Comparison of ENCODE assay signal across 20 cellular contexts in the genomic region with DNA sequence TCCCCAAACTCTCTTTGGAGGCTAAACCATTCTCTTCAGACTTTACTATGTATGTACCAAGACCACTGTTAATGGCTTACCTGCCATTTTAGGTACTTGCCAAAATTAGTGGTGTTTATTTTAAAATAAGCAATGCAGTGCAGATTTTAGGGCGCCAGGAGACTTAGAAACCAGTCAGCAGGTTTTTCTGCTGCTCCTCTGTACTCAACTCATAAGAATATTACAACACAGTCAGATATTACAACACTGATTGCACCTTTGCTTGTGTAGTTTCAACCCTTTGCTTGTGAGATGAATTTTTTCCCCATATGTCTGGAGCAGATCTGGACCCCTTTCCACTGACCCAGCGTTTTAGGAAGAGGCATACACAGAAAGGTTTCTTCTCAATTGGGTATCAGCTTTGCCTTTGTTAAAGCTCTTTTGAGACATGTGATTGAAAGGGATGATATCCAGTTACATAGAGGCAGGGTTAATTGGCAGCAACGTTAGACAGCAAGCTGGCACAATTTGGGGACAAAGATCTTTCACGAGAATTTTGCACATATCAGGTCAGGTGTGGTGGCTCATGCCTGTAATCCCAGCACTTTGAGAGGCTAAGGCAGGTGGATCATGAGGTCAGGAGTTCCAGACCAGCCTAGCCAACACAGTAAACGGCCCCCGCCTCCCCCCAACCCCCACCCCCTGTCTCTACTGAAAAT. TPM values are rescaled to one million over a fixed set of nuclear protein-coding genes. Genes with fewer than 3 reads are reported as not detected.
DNase-seq lines count a peak whose midpoint lies in the region; ATAC-seq, FAIRE-seq and TF ChIP-seq lines count a peak whose summit lies in the region.
"Had no signal": no experiment of that assay in that cellular context is flagged by ENCODE, and none has a peak within 500 bp of the region (broad histone marks: within the 10 kb centered on the region; RNA-seq: fewer than 3 reads in every experiment).

No MANE protein-coding gene starts in this region.

- H3K9me3 Mint-ChIP-seq in MCF 10A (ENCODE audit: unreplicated experiment), result no peaks in the 10 kb centered on the region
- H3K9me3 Mint-ChIP-seq: HFFc6 had no signal

- H3K27ac ChIP-seq in mammary epithelial cell (ENCODE audit: insufficient read depth, low read depth, low read length), result no peak overlapping the region
- H3K27ac ChIP-seq in HepG2 (ENCODE audit: extremely low read length, insufficient read depth, low read length), result no peak overlapping the region
- H3K27ac ChIP-seq: RWPE1 had no signal

- peak; percentile 15 for DNase-seq in NCI-H2107 treated with DMSO at 0.1 percent for 48 hours (lab: John Stamatoyannopoulos, UW; ENCODE audit: unreplicated experiment)
- DNase-seq in NCI-H2107 (lab: John Stamatoyannopoulos, UW), result no peak
- DNase-seq in MCF 10A (ENCODE audit: unreplicated experiment), result no peak
- DNase-seq in mammary epithelial cell, result no peak
- DNase-seq in HepG2 (ENCODE audit: low spot score), result no peak
- no peak for DNase-seq in T1000 (lab: John Stamatoyannopoulos, UW)
- DNase-seq: COR-L47, H7, HFFc6, MV-4-11, NCI-H187 treated with DMSO at 0.1 percent for 48 hours, NCI-H510A, NCI-H748 treated with DMSO at 0.1 percent for 48 hours, PC-3 had no signal

- intact Hi-C loops in MCF 10A (cut with micrococcal nuclease) (no loop called here), mammary epithelial cell (cut with micrococcal nuclease) (no loop called here), HepG2 (cut with micrococcal nuclease; ENCODE audit: unreplicated experiment) (no loop called here)

- peaks cover 67% of the 10 kb centered on the region for H3K36me3 Mint-ChIP-seq in MCF 10A (ENCODE audit: insufficient read depth, unreplicated experiment)

- H3K36me3 ChIP-seq in mammary epithelial cell (ENCODE audit: insufficient read depth, low read length), result peaks cover 16% of the 10 kb centered on the region
- peaks cover 13 to 47% of the 10 kb centered on the region in 2 experiments for H3K36me3 ChIP-seq in HepG2 (replicated peaks in 1 of 2; ENCODE audit: control insufficient read depth in 1 of 2, insufficient read depth in 2 of 2, low read length in 2 of 2)

- H3K9ac ChIP-seq in mammary epithelial cell (ENCODE audit: insufficient read depth, low read length) (no peak overlapping the region), HepG2 (ENCODE audit: insufficient read depth, low read depth, low read length) (no peak overlapping the region)

- H3K27me3 Mint-ChIP-seq in MCF 10A (ENCODE audit: insufficient read depth, unreplicated experiment), result no peaks in the 10 kb centered on the region
- H3K27me3 Mint-ChIP-seq: B cell had no signal

- no peak overlapping the region for H3K4me3 ChIP-seq in mammary epithelial cell (replicated peaks in 1 of 3; ENCODE audit: insufficient read depth in 1 of 3, low read depth in 2 of 3, low read length in 3 of 3)
- no peak overlapping the region for H3K4me3 ChIP-seq in HepG2 (replicated peaks in 1 of 3; ENCODE audit: insufficient read depth in 1 of 3, low read depth in 2 of 3, low read length in 3 of 3)
- H3K4me3 ChIP-seq: K562 had no signal

- dilution Hi-C loops in mammary epithelial cell (cut with HindIII; ENCODE audit: low sequenced_read_pairs), result no loop called here

- in situ Hi-C loops in mammary epithelial cell (cut with MboI; ENCODE audit: low sequenced_read_pairs in 2 of 2), result no loop called here
- in situ Hi-C loops in HepG2 (cut with HindIII; ENCODE audit: extremely low pct_ligation_motif_present, low pct_unique_long_range_greater_than_20kb), result no loop called here

- H3K4me3 Mint-ChIP-seq in MCF 10A (ENCODE audit: unreplicated experiment), result no peak overlapping the region
- H3K4me3 Mint-ChIP-seq: B cell, HFFc6 had no signal

- BruUV-seq in MCF 10A (replicated peaks; lab: Mats Ljungman, UMichigan), result no TSS peak
- no TSS peak for BruUV-seq in mammary epithelial cell (replicated peaks; lab: Mats Ljungman, UMichigan)
- BruUV-seq in HepG2 (replicated peaks; lab: Mats Ljungman, UMichigan), result no TSS peak

- no peak for TF ChIP-seq POLR2A in HepG2 (IDR thresholded peaks at IDR 0.05; ENCODE audit: insufficient read depth in 1 of 2, low read depth in 2 of 2, low read length in 2 of 2)

- no peak overlapping the region for H2AFZ ChIP-seq in mammary epithelial cell (ENCODE audit: low read depth, low read length)
- H2AFZ ChIP-seq in HepG2 (ENCODE audit: low read length), result no peak overlapping the region

- TF ChIP-seq EP300 in HepG2 (IDR thresholded peaks at IDR 0.05; ENCODE audit: low read depth in 2 of 2, low read length in 2 of 2), result no peak
- TF ChIP-seq EP300 in HepG2 (CRISPR knock-in tag; IDR thresholded peaks at IDR 0.05; ENCODE audit: borderline replicate concordance), result no peak

- H3K27ac Mint-ChIP-seq in MCF 10A (ENCODE audit: low read depth, unreplicated experiment), result peak overlapping the region; percentile 67
- H3K27ac Mint-ChIP-seq: B cell, HFFc6 had no signal

- H3K4me2 ChIP-seq in mammary epithelial cell (ENCODE audit: insufficient read depth, low read depth, low read length), result no peak overlapping the region
- no peak overlapping the region for H3K4me2 ChIP-seq in HepG2 (ENCODE audit: low read depth, low read length)

- no peaks in the 10 kb centered on the region for H3K9me3 ChIP-seq in mammary epithelial cell (replicated peaks; ENCODE audit: insufficient read depth, low read length)
- no peaks in the 10 kb centered on the region for H3K9me3 ChIP-seq in HepG2 (ENCODE audit: low read length)

- peaks cover 5% of the 10 kb centered on the region for H3K4me1 ChIP-seq in mammary epithelial cell (ENCODE audit: insufficient read depth, low read length)
- H3K4me1 ChIP-seq in HepG2 (ENCODE audit: insufficient read depth, low read length), result peaks cover 5% of the 10 kb centered on the region

- no peak for TF ChIP-seq RAD21 in HepG2 (CRISPR knock-in tag; IDR thresholded peaks at IDR 0.05)

- CTCF ChIA-PET in MCF 10A (lab: Yijun Ruan, JAX), result interaction anchor here (0.6 kb wide), 1 partner anchor 156 kb away, joined by 5 read pairs; no protein-coding TSS in a partner anchor
- CTCF ChIA-PET in mammary epithelial cell (lab: Charles Lee; ENCODE audit: low non-redundant PET), result no interaction called here
- CTCF ChIA-PET in HepG2 (lab: Yijun Ruan, JAX; ENCODE audit: low intra/inter-chr PET ratio, low total read pairs), result no interaction called here

- FAIRE-seq in HepG2 (lab: Jason Lieb, UNC), result no peak
- FAIRE-seq: G401.6, K562 had no signal

- WGBS in mammary epithelial cell (ENCODE audit: low coverage, missing lambda C conversion rate), result 58% methylated on average over 4 of the region's 6 CpGs
- 95% methylated on average over 6 of the region's 6 CpGs for WGBS in HepG2 (ENCODE audit: low lambda C conversion rate)

- H3K4me1 Mint-ChIP-seq in MCF 10A (ENCODE audit: insufficient read depth, unreplicated experiment), result peaks cover 10% of the 10 kb centered on the region

- no peaks in the 10 kb centered on the region for H3K27me3 ChIP-seq in mammary epithelial cell (ENCODE audit: insufficient read depth, low read length)
- H3K27me3 ChIP-seq in HepG2 (ENCODE audit: control insufficient read depth in 1 of 2, insufficient read depth in 2 of 2, low read length in 2 of 2), result no peaks in the 10 kb centered on the region

- no peak for ATAC-seq in HepG2
- ATAC-seq in HG02981 (IDR thresholded peaks at IDR 0.05; ENCODE audit: unreplicated experiment), result no peak
- ATAC-seq in HG03469 (IDR thresholded peaks at IDR 0.05; ENCODE audit: unreplicated experiment), result no peak
- ATAC-seq: K562, PC-3 had no signal

- POLR2A ChIA-PET in MCF 10A (lab: Yijun Ruan, JAX), result interaction anchor here (0.6 to 1.6 kb wide), 5 partner anchors 14 to 1297 kb away, joined by 3 read pairs; no protein-coding TSS in a partner anchor
- POLR2A ChIA-PET in HepG2 (lab: Yijun Ruan, JAX), result no interaction called here

- H4K20me1 ChIP-seq in mammary epithelial cell (ENCODE audit: insufficient read depth, low read length), result no peaks in the 10 kb centered on the region
- H4K20me1 ChIP-seq in HepG2 (ENCODE audit: insufficient read depth, low read length), result no peaks in the 10 kb centered on the region

- H3K79me2 ChIP-seq in mammary epithelial cell (ENCODE audit: insufficient read depth, low read length) (peaks cover 23% of the 10 kb centered on the region), HepG2 (ENCODE audit: insufficient read depth, low read length) (peaks cover 2% of the 10 kb centered on the region)

- TF ChIP-seq CTCF in MCF 10A (IDR thresholded peaks at IDR 0.05; ENCODE audit: unreplicated experiment) (no peak), mammary epithelial cell (conservative IDR thresholded peaks at IDR 0.05 in 1 of 2, IDR thresholded peaks at IDR 0.05 in 1 of 2; ENCODE audit: extremely low read depth in 1 of 2, insufficient read depth in 1 of 2, low read depth in 1 of 2, low read length in 2 of 2) (no peak), HepG2 (CRISPR knock-in tag; IDR thresholded peaks at IDR 0.05) (no peak)

RNA-seq across cellular contexts. Expression of a gene that starts 6.2 kb away (rescaled TPM):
- total RNA-seq in MCF 10A (2022) (34.1 and 35.4 TPM in 2 replicates), mammary epithelial cell (10 to 100 TPM; 59.0 TPM), HepG2 (2016; rRNA removed; fragmentation: Illumina TruSeq; extraction: Trizol) (18.8 and 25.0 TPM in 2 replicates)
- polyA plus RNA-seq in mammary epithelial cell (16.1 TPM), HepG2 (2011; rRNA removed) (4.3 and 6.5 TPM in 2 replicates)
- polyA minus RNA-seq in mammary epithelial cell, result 72.9 TPM
- total RNA-seq in HepG2 (2016; cell fraction: cytosol; rRNA removed; fragmentation: Illumina TruSeq; extraction: Trizol; ENCODE audit: low read depth), result 5.5 and 6.4 TPM in 2 replicates
- total RNA-seq in HepG2 (2016; cell fraction: insoluble cytoplasmic fraction; rRNA removed; fragmentation: Illumina TruSeq; extraction: Trizol), result 18.9 and 20.5 TPM in 2 replicates
- total RNA-seq in HepG2 (2016; cell fraction: membrane; rRNA removed; fragmentation: Illumina TruSeq; extraction: Trizol), result 9.4 and 11.1 TPM in 2 replicates
- 12.8 and 13.9 TPM in 2 replicates for total RNA-seq in HepG2 (2016; cell fraction: nucleus; rRNA removed; fragmentation: Illumina TruSeq; extraction: Trizol)
- polyA plus RNA-seq in HepG2 (2011; cell fraction: cytosol; rRNA removed), result 2.9 and 4.0 TPM in 2 replicates
- 7.3 and 9.9 TPM in 2 replicates for polyA plus RNA-seq in HepG2 (2011; cell fraction: nucleus; rRNA removed)
- polyA plus RNA-seq in HepG2 (2012), result 6.4 and 9.2 TPM in 2 replicates
- polyA plus RNA-seq in HepG2 (2016; cell fraction: cytosol; fragmentation: Illumina TruSeq; extraction: Trizol; ENCODE audit: low read depth), result 0.79 and 1.3 TPM in 2 replicates
- 16.0 and 18.5 TPM in 2 replicates for polyA plus RNA-seq in HepG2 (2016; cell fraction: insoluble cytoplasmic fraction; fragmentation: Illumina TruSeq; extraction: Trizol; ENCODE audit: low read depth)
- polyA plus RNA-seq in HepG2 (2016; cell fraction: membrane; fragmentation: Illumina TruSeq; extraction: Trizol; ENCODE audit: low read depth), result 3.7 and 4.2 TPM in 2 replicates
- 19.0 and 22.5 TPM in 2 replicates for polyA plus RNA-seq in HepG2 (2016; cell fraction: nucleus; fragmentation: Illumina TruSeq; extraction: Trizol; ENCODE audit: insufficient read depth, low read depth)
- polyA minus RNA-seq in HepG2 (2011; rRNA and poly(A)+ RNA removed; ENCODE audit: low replicate concordance), result 13.1 and 21.0 TPM in 2 replicates
- 5.7 and 6.9 TPM in 2 replicates for polyA minus RNA-seq in HepG2 (2011; cell fraction: cytosol; rRNA and poly(A)+ RNA removed)
- polyA minus RNA-seq in HepG2 (2011; cell fraction: nucleus; rRNA and poly(A)+ RNA removed), result 6.1 and 6.7 TPM in 2 replicates

RNA-seq across cellular contexts. Expression of a gene that starts 40.0 kb away (rescaled TPM):
- total RNA-seq in MCF 10A (2022), result 104 and 126 TPM in 2 replicates
- total RNA-seq in mammary epithelial cell, result 100 to 1,000 TPM; 101 to 153 TPM
- polyA plus RNA-seq in mammary epithelial cell, result 169 TPM
- polyA minus RNA-seq in mammary epithelial cell, result 194 TPM
- 53.5 and 82.0 TPM in 2 replicates for total RNA-seq in HepG2 (2016; rRNA removed; fragmentation: Illumina TruSeq; extraction: Trizol)
- 18.2 and 23.6 TPM in 2 replicates for total RNA-seq in HepG2 (2016; cell fraction: cytosol; rRNA removed; fragmentation: Illumina TruSeq; extraction: Trizol; ENCODE audit: low read depth)
- total RNA-seq in HepG2 (2016; cell fraction: insoluble cytoplasmic fraction; rRNA removed; fragmentation: Illumina TruSeq; extraction: Trizol), result 60.4 and 86.2 TPM in 2 replicates
- total RNA-seq in HepG2 (2016; cell fraction: membrane; rRNA removed; fragmentation: Illumina TruSeq; extraction: Trizol), result 40.1 and 41.9 TPM in 2 replicates
- total RNA-seq in HepG2 (2016; cell fraction: nucleus; rRNA removed; fragmentation: Illumina TruSeq; extraction: Trizol), result 61.2 and 69.4 TPM in 2 replicates
- 208 and 226 TPM in 2 replicates for polyA plus RNA-seq in HepG2 (2011; rRNA removed)
- 233 and 277 TPM in 2 replicates for polyA plus RNA-seq in HepG2 (2011; cell fraction: cytosol; rRNA removed)
- polyA plus RNA-seq in HepG2 (2011; cell fraction: nucleus; rRNA removed), result 99.3 and 112 TPM in 2 replicates
- polyA plus RNA-seq in HepG2 (2012), result 113 and 127 TPM in 2 replicates
- polyA plus RNA-seq in HepG2 (2016; cell fraction: cytosol; fragmentation: Illumina TruSeq; extraction: Trizol; ENCODE audit: low read depth), result 14.1 and 17.6 TPM in 2 replicates
- 45.2 and 48.0 TPM in 2 replicates for polyA plus RNA-seq in HepG2 (2016; cell fraction: insoluble cytoplasmic fraction; fragmentation: Illumina TruSeq; extraction: Trizol; ENCODE audit: low read depth)
- polyA plus RNA-seq in HepG2 (2016; cell fraction: membrane; fragmentation: Illumina TruSeq; extraction: Trizol; ENCODE audit: low read depth), result 24.9 and 28.0 TPM in 2 replicates
- polyA plus RNA-seq in HepG2 (2016; cell fraction: nucleus; fragmentation: Illumina TruSeq; extraction: Trizol; ENCODE audit: insufficient read depth, low read depth), result 80.9 and 84.6 TPM in 2 replicates
- polyA minus RNA-seq in HepG2 (2011; rRNA and poly(A)+ RNA removed; ENCODE audit: low replicate concordance), result 441 and 695 TPM in 2 replicates
- 196 and 254 TPM in 2 replicates for polyA minus RNA-seq in HepG2 (2011; cell fraction: cytosol; rRNA and poly(A)+ RNA removed)
- polyA minus RNA-seq in HepG2 (2011; cell fraction: nucleus; rRNA and poly(A)+ RNA removed), result 98.0 and 139 TPM in 2 replicates
